ENCODE assay signal across 3 cellular contexts in genomic region chr4:98242063-98242462, GRCh38.
TF ChIP-seq lines count a peak whose summit lies in the region.

No MANE protein-coding gene starts in this region.

TF ChIP-seq in SK-N-SH, 30 proteins besides CTCF, POLR2A, EP300 and RAD21:
- TF ChIP-seq NRF1 (IDR thresholded peaks at IDR 0.05; ENCODE audit: low read depth, low read length) (no peak), CHD2 (IDR thresholded peaks at IDR 0.05; ENCODE audit: low read length, partially characterized antibody) (no peak), RCOR1 (IDR thresholded peaks at IDR 0.05; ENCODE audit: low read length) (no peak)

TF ChIP-seq in SK-N-SH treated with all-trans-retinoic acid at 6 μM for 48 hours, 23 proteins besides CTCF, POLR2A, EP300 and RAD21:
- TF ChIP-seq BACH2 (CRISPR knock-in tag; IDR thresholded peaks at IDR 0.05; ENCODE audit: borderline replicate concordance), result no peak
- TF ChIP-seq ZC3H10 (CRISPR knock-in tag; IDR thresholded peaks at IDR 0.05), result no peak
- TF ChIP-seq RARB (CRISPR knock-in tag; IDR thresholded peaks at IDR 0.05), result no peak
- no peak for TF ChIP-seq ESRRG (CRISPR knock-in tag; IDR thresholded peaks at IDR 0.05)

TF ChIP-seq in WTC11, 78 proteins besides CTCF, POLR2A, EP300 and RAD21:
- TF ChIP-seq IRF2 (CRISPR knock-in tag; IDR thresholded peaks at IDR 0.05; ENCODE audit: borderline replicate concordance, low read depth) (no peak), ZNF425 (CRISPR knock-in tag; conservative IDR thresholded peaks at IDR 0.05) (no peak), JAZF1 (CRISPR knock-in tag; IDR thresholded peaks at IDR 0.05) (no peak), ZNF396 (CRISPR knock-in tag; IDR thresholded peaks at IDR 0.05; ENCODE audit: borderline replicate concordance) (no peak), OVOL2 (CRISPR knock-in tag; IDR thresholded peaks at IDR 0.05; ENCODE audit: borderline replicate concordance) (no peak), ZMAT4 (CRISPR knock-in tag; IDR thresholded peaks at IDR 0.05) (no peak), IRF1 (CRISPR knock-in tag; IDR thresholded peaks at IDR 0.05) (no peak), TEAD4 (CRISPR knock-in tag; IDR thresholded peaks at IDR 0.05) (no peak), ZNF281 (CRISPR knock-in tag; IDR thresholded peaks at IDR 0.05) (no peak), ZNF138 (CRISPR knock-in tag; conservative IDR thresholded peaks at IDR 0.05) (no peak), NR2C2 (CRISPR knock-in tag; IDR thresholded peaks at IDR 0.05) (no peak), GRHL2 (CRISPR knock-in tag; IDR thresholded peaks at IDR 0.05; ENCODE audit: insufficient replicate concordance, severe bottlenecking) (no peak)
